Comparison of ENCODE assay signal across 28 cellular contexts in genomic region chr9:116317503-116317902, GRCh38.
"Had no signal": no experiment of that assay in that cellular context is flagged by ENCODE, and none has a peak within 500 bp of the region (broad histone marks: within the 10 kb centered on the region; RNA-seq: fewer than 3 reads in every experiment).

No MANE protein-coding gene starts in this region.

- H3K36me3 ChIP-seq: ascending aorta, breast epithelium, cardiac muscle cell, esophagus muscularis mucosa had no signal

- H3K9me3 ChIP-seq: ascending aorta, breast epithelium, esophagus muscularis mucosa had no signal

- H3K4me1 ChIP-seq: ascending aorta, breast epithelium had no signal

- ATAC-seq: activated CD4-positive, alpha-beta T cell treated with anti-CD3 and anti-CD28 coated beads for 36 hours; activated CD8-positive, alpha-beta memory T cell treated with anti-CD3 and anti-CD28 coated beads, Interleukin-2, amount 10 ng/mL, durations not matched to agents 7 days and 5 days; activated CD8-positive, alpha-beta T cell treated with anti-CD3 and anti-CD28 coated beads, Interleukin-2, amount 10 ng/mL, durations not matched to agents 7 days and 5 days; activated naive CD4-positive, alpha-beta T cell treated with anti-CD3 and anti-CD28 coated beads, Interleukin-2, amount 50 U/mL, for 72 hours; activated T-cell treated with anti-CD3 and anti-CD28 coated beads, Interleukin-2, amount 50 U/mL, for 72 hours; effector memory CD8-positive, alpha-beta T cell; SK-N-SH treated with all-trans-retinoic acid at 6 μM for 48 hours had no signal

- H3K4me3 ChIP-seq: ascending aorta, breast epithelium, cardiac muscle cell, coronary artery, esophagus muscularis mucosa had no signal

- H3K27me3 ChIP-seq: ascending aorta, breast epithelium, cardiac muscle cell, esophagus muscularis mucosa had no signal

- DNase-seq: activated CD4-positive, alpha-beta memory T cell treated with anti-CD3 and anti-CD28 coated beads for 36 hours; activated CD4-positive, alpha-beta T cell treated with anti-CD3 and anti-CD28 coated beads for 36 hours; activated CD4-positive, alpha-beta T cell treated with anti-CD3 and anti-CD28 coated beads, Interleukin-2, amount 10 ng/mL, durations not matched to agents 24 days and 14 days; activated CD4-positive, CD25-positive, alpha-beta regulatory T cell; activated CD4-positive, CD25-positive, alpha-beta regulatory T cell treated with anti-CD3 and anti-CD28 coated beads, Interleukin-2, amount 50 U/mL, for 72 hours; activated CD8-positive, alpha-beta memory T cell treated with anti-CD3 and anti-CD28 coated beads, Interleukin-2, amount 10 ng/mL, durations not matched to agents 7 days and 5 days; activated CD8-positive, alpha-beta memory T cell treated with anti-CD3 and anti-CD28 coated beads, Interleukin-2, amount 50 U/mL, for 4 hours; activated CD8-positive, alpha-beta T cell treated with anti-CD3 and anti-CD28 coated beads, Interleukin-2, amount 10 ng/mL, durations not matched to agents 7 days and 5 days; activated gamma-delta T cell; activated naive CD4-positive, alpha-beta T cell; activated naive CD4-positive, alpha-beta T cell treated with anti-CD3 and anti-CD28 coated beads, Interleukin-2, amount 10 ng/mL, durations not matched to agents 7 days and 5 days; activated naive CD8-positive, alpha-beta T cell treated with anti-CD3 and anti-CD28 coated beads, Interleukin-2, amount 10 ng/mL, durations not matched to agents 7 days and 5 days; activated T-cell treated with anti-CD3 and anti-CD28 coated beads for 4 hours; activated T-cell treated with anti-CD3 and anti-CD28 coated beads, Interleukin-2, amount 50 U/mL, for 24 hours; activated T-cell treated with anti-CD3 and anti-CD28 coated beads, Interleukin-2, amount 50 U/mL, for 72 hours; dermis blood vessel endothelial cell; effector CD4-positive, alpha-beta T cell; effector memory CD8-positive, alpha-beta T cell; erythroblast; foreskin melanocyte; T-helper 2 cell had no signal

- H3K27ac ChIP-seq: ascending aorta, cardiac muscle cell, coronary artery, esophagus muscularis mucosa had no signal
